In genomic region chr16:5895137-5895536, GRCh38 we compare ENCODE assay signal across 18 cellular contexts.
A peak's percentile ranks its signal among the peaks of the same experiment; 100 is the strongest.
DNase-seq lines count a peak whose midpoint lies in the region; ATAC-seq and TF ChIP-seq lines count a peak whose summit lies in the region.
"Had no signal": no experiment of that assay in that cellular context is flagged by ENCODE, and none has a peak within 500 bp of the region (broad histone marks: within the 10 kb centered on the region; RNA-seq: fewer than 3 reads in every experiment).

No MANE protein-coding gene starts in this region.

- H3K27ac ChIP-seq in foreskin keratinocyte: no peak overlapping the region
- H3K27ac ChIP-seq in osteoblast (ENCODE audit: low read depth, low read length): no peak overlapping the region
- H3K27ac ChIP-seq: SJCRH30 had no signal

- TF ChIP-seq CTCF in foreskin keratinocyte (conservative IDR thresholded peaks at IDR 0.05): no peak
- TF ChIP-seq CTCF in osteoblast (IDR thresholded peaks at IDR 0.05; ENCODE audit: extremely low read depth, low read depth, low read length): no peak

- H3K4me1 ChIP-seq in foreskin keratinocyte (no peaks in the 10 kb centered on the region), osteoblast (ENCODE audit: insufficient read depth, low read length) (no peaks in the 10 kb centered on the region)
- H3K4me1 ChIP-seq: BE2C, SJCRH30 had no signal

- H3K9me3 ChIP-seq in osteoblast (ENCODE audit: low read depth, low read length): peaks cover 3% of the 10 kb centered on the region
- H3K9me3 ChIP-seq: BE2C, MG63, SJCRH30 had no signal

- H3K27me3 ChIP-seq in foreskin keratinocyte (no peaks in the 10 kb centered on the region), osteoblast (ENCODE audit: insufficient read depth, low read length) (no peaks in the 10 kb centered on the region)
- H3K27me3 ChIP-seq: BE2C, MG63, SJCRH30 had no signal

- ATAC-seq in SK-N-SH treated with all-trans-retinoic acid at 6 μM for 48 hours (no peak), foreskin keratinocyte (peak; percentile 50)
- ATAC-seq: HCT116 had no signal

- DNase-seq in M059J (ENCODE audit: low read depth) (peak; percentile 79), foreskin keratinocyte (no peak), osteoblast (ENCODE audit: insufficient read length, low spot score, missing footprints) (peak; percentile 25), posterior cingulate gyrus (no peak), NCI-H1436 (lab: John Stamatoyannopoulos, UW) (no peak)
- DNase-seq in NK-92 treated with Interleukin-12 subunit alpha and Interleukin-12 subunit beta, amount 100 ng/mL, for 24 hours (lab: John Stamatoyannopoulos, UW): no peak
- DNase-seq: BE2C, DMS53, GDM1, Kasumi-1, MG63, NCI-H1417, NCI-H187, NCI-H510A, NCI-H748 treated with DMSO at 0.1 percent for 48 hours, SJCRH30 had no signal

- no peaks in the 10 kb centered on the region for H4K20me1 ChIP-seq in osteoblast (ENCODE audit: insufficient read depth, low read length)

- H3K36me3 ChIP-seq in osteoblast (ENCODE audit: insufficient read depth, low read length): no peaks in the 10 kb centered on the region
- H3K36me3 ChIP-seq: BE2C, MG63, SJCRH30 had no signal

- no peak overlapping the region for H3K4me2 ChIP-seq in osteoblast (ENCODE audit: insufficient read depth, low read length)

- no peaks in the 10 kb centered on the region for H3K79me2 ChIP-seq in osteoblast (ENCODE audit: insufficient read depth, low read length)

- no peak overlapping the region for H3K4me3 ChIP-seq in osteoblast (ENCODE audit: insufficient read depth, low read length)
- H3K4me3 ChIP-seq: MG63, SJCRH30 had no signal

- intact Hi-C loops in posterior cingulate gyrus (cut with DNase I): no loop called here

- H2AFZ ChIP-seq in osteoblast (ENCODE audit: low read length): no peak overlapping the region

TF ChIP-seq in SK-N-SH treated with all-trans-retinoic acid at 6 μM for 48 hours, 23 proteins besides CTCF, POLR2A, EP300 and RAD21:
- TF ChIP-seq TCF4 (CRISPR knock-in tag; IDR thresholded peaks at IDR 0.05; ENCODE audit: borderline replicate concordance) (peak; percentile 64), CREB5 (CRISPR knock-in tag; IDR thresholded peaks at IDR 0.05; ENCODE audit: low read depth) (peak; percentile 50; the same call in 1 of the 2 replicates), ZNF8 (CRISPR knock-in tag; IDR thresholded peaks at IDR 0.05) (0 out of 2 replicates have a peak, but pooled peaks have one; percentile 15), ZFP3 (CRISPR knock-in tag; IDR thresholded peaks at IDR 0.05) (0 out of 2 replicates have a peak, but pooled peaks have one; percentile 38), ZFP30 (CRISPR knock-in tag; IDR thresholded peaks at IDR 0.05) (no peak), SNAI2 (CRISPR knock-in tag; IDR thresholded peaks at IDR 0.05) (no peak), ISL1 (CRISPR knock-in tag; IDR thresholded peaks at IDR 0.05) (peak; percentile 57), RARB (CRISPR knock-in tag; IDR thresholded peaks at IDR 0.05) (no peak)

Comparison
In these comparisons a context has a peak if more than half of its experiments do, and no peak if none do; other contexts are left out.
1. DNase-seq: peak in M059J (single experiment) and osteoblast (single experiment); none in foreskin keratinocyte (0 of 2), NK-92 treated with Interleukin-12 subunit alpha and Interleukin-12 subunit beta, amount 100 ng/mL, for 24 hours (single experiment), posterior cingulate gyrus (0 of 10) and NCI-H1436 (single experiment).